Comparison of ENCODE assay signal across 8 cellular contexts in genomic region chr10:11515596-11516418, GRCh38.
DNase-seq lines count a peak whose midpoint lies in the region; ATAC-seq and TF ChIP-seq lines count a peak whose summit lies in the region.

No MANE protein-coding gene starts in this region.

- no peaks in the 10 kb centered on the region for H3K9me2 ChIP-seq in SU-DHL-6 (replicated peaks; ENCODE audit: insufficient read depth, low read length)

- H3K27me3 Mint-ChIP-seq in stimulated activated naive CD8-positive, alpha-beta T cell treated with anti-CD3 and anti-CD28 coated beads, Interleukin-15, amount 100 ng/mL, for 72 hours: no peaks in the 10 kb centered on the region

- TF ChIP-seq CTCF in SU-DHL-6 (IDR thresholded peaks at IDR 0.05; ENCODE audit: insufficient read depth, low read length, poor library complexity, severe bottlenecking) (peak; percentile 76), left lung (IDR thresholded peaks at IDR 0.05) (peak; percentile 83 to 84)

- no peaks in the 10 kb centered on the region for H4K20me1 ChIP-seq in SU-DHL-6 (ENCODE audit: low read depth, low read length)

- peak overlapping the region; percentile 38 for H3K4me2 ChIP-seq in SU-DHL-6 (ENCODE audit: low read depth, low read length, poor library complexity, severe bottlenecking)

- peaks cover 70% of the 10 kb centered on the region for H3K79me2 ChIP-seq in SU-DHL-6 (ENCODE audit: insufficient read depth, low read length)

- H2AFZ ChIP-seq in SU-DHL-6 (ENCODE audit: low read depth, low read length, severe bottlenecking): no peak overlapping the region

- H3F3A ChIP-seq in SU-DHL-6 (ENCODE audit: insufficient read depth): peaks cover 40% of the 10 kb centered on the region

- peak overlapping the region in 1 of 2 donors; percentile 34 for H3K27ac Mint-ChIP-seq in stimulated activated naive CD8-positive, alpha-beta T cell treated with anti-CD3 and anti-CD28 coated beads, Interleukin-15, amount 100 ng/mL, for 72 hours

- H3K4me1 Mint-ChIP-seq in stimulated activated naive CD8-positive, alpha-beta T cell treated with anti-CD3 and anti-CD28 coated beads, Interleukin-15, amount 100 ng/mL, for 72 hours: peaks cover 24% of the 10 kb centered on the region

- intact Hi-C loops in left lung (cut with DNase I): loop anchor here (10.0 kb wide), 2 partner anchors 209 to 239 kb away; no protein-coding TSS in a partner anchor

- H3K9me3 Mint-ChIP-seq in stimulated activated naive CD8-positive, alpha-beta T cell treated with anti-CD3 and anti-CD28 coated beads, Interleukin-15, amount 100 ng/mL, for 72 hours: no peaks in the 10 kb centered on the region

- no peaks in the 10 kb centered on the region for H3K9me3 ChIP-seq in SU-DHL-6 (ENCODE audit: insufficient read depth, low read length)
- no peaks in the 10 kb centered on the region for H3K9me3 ChIP-seq in left lung

- ATAC-seq in GM21619 (IDR thresholded peaks at IDR 0.05; ENCODE audit: unreplicated experiment) (peak; percentile 46), left lung (peak; percentile 95)
- peak; percentile 79 for ATAC-seq in stimulated activated naive CD8-positive, alpha-beta T cell treated with anti-CD3 and anti-CD28 coated beads, Interleukin-15, amount 100 ng/mL, for 72 hours

- DNase-seq in NCI-H748 (lab: John Stamatoyannopoulos, UW; ENCODE audit: unreplicated experiment): peak; percentile 40
- no peak for DNase-seq in NCI-H748 treated with DMSO at 0.1 percent for 48 hours (lab: John Stamatoyannopoulos, UW)
- peak; percentile 14 for DNase-seq in KG1 (lab: John Stamatoyannopoulos, UW)
- peak; percentile 50 for DNase-seq in central memory CD4-positive, alpha-beta T cell
- no peak for DNase-seq in left lung
- DNase-seq in stimulated activated naive CD8-positive, alpha-beta T cell treated with anti-CD3 and anti-CD28 coated beads, Interleukin-15, amount 100 ng/mL, for 72 hours: peak; percentile 43 to 44

- H3K27ac ChIP-seq in SU-DHL-6 (ENCODE audit: low read depth, low read length): peak overlapping the region; percentile 67
- H3K27ac ChIP-seq in left lung: no peak overlapping the region

- H3K36me3 ChIP-seq in SU-DHL-6 (ENCODE audit: low read length) (peaks cover 14% of the 10 kb centered on the region; the same call in 1 of the 2 replicates), left lung (no peaks in the 10 kb centered on the region)

- H3K27me3 ChIP-seq in SU-DHL-6 (ENCODE audit: low read length): no peaks in the 10 kb centered on the region
- no peaks in the 10 kb centered on the region for H3K27me3 ChIP-seq in left lung

- peak overlapping the region in 1 of 2 donors; percentile 45 for H3K4me3 Mint-ChIP-seq in stimulated activated naive CD8-positive, alpha-beta T cell treated with anti-CD3 and anti-CD28 coated beads, Interleukin-15, amount 100 ng/mL, for 72 hours

- no peak overlapping the region for H3K9ac ChIP-seq in SU-DHL-6 (ENCODE audit: low read length)

- H3K4me3 ChIP-seq in SU-DHL-6 (ENCODE audit: insufficient read depth, low read length, poor library complexity, severe bottlenecking) (no peak overlapping the region), left lung (no peak overlapping the region)

- peaks cover 3 to 17% of the 10 kb centered on the region in 2 donors for H3K4me1 ChIP-seq in left lung

Comparison
In these comparisons a context has a peak if more than half of its experiments do, and no peak if none do; other contexts are left out.
1. DNase-seq: peak in NCI-H748 (single experiment), KG1 (single experiment), central memory CD4-positive, alpha-beta T cell (single experiment) and stimulated activated naive CD8-positive, alpha-beta T cell treated with anti-CD3 and anti-CD28 coated beads, Interleukin-15, amount 100 ng/mL, for 72 hours (2 of 2); none in NCI-H748 treated with DMSO at 0.1 percent for 48 hours (single experiment) and left lung (0 of 2).
2. Peak in every context shown above with its lines, with median percentiles within 50 percentile points of each other: ATAC-seq.